Comparison of ENCODE assay signal across 28 cellular contexts in genomic region chr9:94706922-94707321, GRCh38.
"Had no signal": no experiment of that assay in that cellular context is flagged by ENCODE, and none has a peak within 500 bp of the region (broad histone marks: within the 10 kb centered on the region; RNA-seq: fewer than 3 reads in every experiment).

No MANE protein-coding gene starts in this region.

- H3K4me3 ChIP-seq: heart left ventricle, left lung, lung, neural progenitor cell, psoas muscle, skin epidermis, spleen, suprapubic skin, thoracic aorta, tibial artery, uterus had no signal

- H3K9me3 Mint-ChIP-seq: mesothelial cell of epicardium; natural killer cell; nephron progenitor cell; neural progenitor cell; stimulated activated effector memory CD8-positive, alpha-beta T cell treated with anti-CD3 and anti-CD28 coated beads, Interleukin-12 subunit alpha, Interleukin-12 subunit beta, amount 100 ng/mL, for 72 hours; stimulated activated naive CD8-positive, alpha-beta T cell treated with anti-CD3 and anti-CD28 coated beads, Interleukin-15, Interleukin-2, amounts not matched to agents 100 ng/mL and 50 ng/mL, for 24 hours; type B pancreatic cell had no signal

- H3K27me3 ChIP-seq: heart left ventricle, left lung, neural progenitor cell, suprapubic skin, tibial artery, uterus had no signal

- H3K36me3 Mint-ChIP-seq: mesothelial cell of epicardium; naive B cell; natural killer cell; neural progenitor cell; stimulated activated effector memory CD8-positive, alpha-beta T cell treated with anti-CD3 and anti-CD28 coated beads, Interleukin-12 subunit alpha, Interleukin-12 subunit beta, amount 100 ng/mL, for 72 hours; type B pancreatic cell had no signal

- H3K4me1 ChIP-seq: heart left ventricle, left lung, parathyroid adenoma, psoas muscle, spleen, suprapubic skin, tibial artery, uterus had no signal

- H3K4me2 ChIP-seq: neural progenitor cell had no signal

- H3K36me3 ChIP-seq: heart left ventricle, left lung, neural progenitor cell, neutrophil, spleen, suprapubic skin, thoracic aorta, tibial artery, uterus had no signal

- H3K9me3 ChIP-seq: heart left ventricle, left lung, neutrophil, psoas muscle, spleen, suprapubic skin, thoracic aorta, tibial artery, uterus had no signal

- H2AFZ ChIP-seq: neural progenitor cell, parathyroid adenoma had no signal

- H3K4me1 Mint-ChIP-seq: naive B cell; natural killer cell; neural progenitor cell; stimulated activated effector memory CD8-positive, alpha-beta T cell treated with anti-CD3 and anti-CD28 coated beads, Interleukin-12 subunit alpha, Interleukin-12 subunit beta, amount 100 ng/mL, for 72 hours had no signal

- H3K27ac ChIP-seq: heart left ventricle, left lung, neural progenitor cell, neutrophil, parathyroid adenoma, psoas muscle, skin epidermis, spleen, suprapubic skin, thoracic aorta, tibial artery, uterus had no signal

- ATAC-seq: heart left ventricle; left cardiac atrium; natural killer cell; psoas muscle; sciatic nerve; stimulated activated effector memory CD8-positive, alpha-beta T cell treated with anti-CD3 and anti-CD28 coated beads, Interleukin-12 subunit alpha, Interleukin-12 subunit beta, amount 100 ng/mL, for 72 hours had no signal

- H3K27ac Mint-ChIP-seq: natural killer cell; nephron progenitor cell; neural progenitor cell; stimulated activated effector memory CD8-positive, alpha-beta T cell treated with anti-CD3 and anti-CD28 coated beads, Interleukin-12 subunit alpha, Interleukin-12 subunit beta, amount 100 ng/mL, for 72 hours; stimulated activated naive CD8-positive, alpha-beta T cell treated with anti-CD3 and anti-CD28 coated beads, Interleukin-15, Interleukin-2, amounts not matched to agents 100 ng/mL and 50 ng/mL, for 24 hours; type B pancreatic cell had no signal

- H3K9ac ChIP-seq: neural progenitor cell, parathyroid adenoma had no signal

- FAIRE-seq: keratinocyte had no signal

- H3K79me2 ChIP-seq: parathyroid adenoma had no signal

- DNase-seq: heart left ventricle; kidney glomerular epithelial cell; left cardiac atrium; left lung; mesendoderm; naive B cell; natural killer cell; nephron progenitor cell; occipital lobe; psoas muscle; spleen; stimulated activated CD4-positive, alpha-beta T cell treated with anti-CD3 and anti-CD28 coated beads, Interleukin-4, amount 100 ng/mL, for 24 hours; stimulated activated naive CD4-positive, alpha-beta T cell; tibial artery; uterus had no signal

- H3K4me3 Mint-ChIP-seq: mesothelial cell of epicardium; naive B cell; natural killer cell; nephron progenitor cell; neural progenitor cell; stimulated activated effector memory CD8-positive, alpha-beta T cell treated with anti-CD3 and anti-CD28 coated beads, Interleukin-12 subunit alpha, Interleukin-12 subunit beta, amount 100 ng/mL, for 72 hours; stimulated activated naive CD8-positive, alpha-beta T cell treated with anti-CD3 and anti-CD28 coated beads, Interleukin-15, Interleukin-2, amounts not matched to agents 100 ng/mL and 50 ng/mL, for 24 hours; type B pancreatic cell had no signal
